Comparison of ENCODE assay signal across 35 cellular contexts in genomic region chr13:109401891-109402290, GRCh38.
"Had no signal": no experiment of that assay in that cellular context is flagged by ENCODE, and none has a peak within 500 bp of the region (broad histone marks: within the 10 kb centered on the region; RNA-seq: fewer than 3 reads in every experiment).

No MANE protein-coding gene starts in this region.

- H3K27me3 ChIP-seq: brain microvascular endothelial cell had no signal

- H3K36me3 ChIP-seq: brain microvascular endothelial cell had no signal

- H3K27ac ChIP-seq: brain microvascular endothelial cell, RWPE1, VCaP had no signal

- FAIRE-seq: colon, RCC 7860, TTC549 had no signal

- ATAC-seq: activated CD8-positive, alpha-beta memory T cell treated with anti-CD3 and anti-CD28 coated beads, Interleukin-2, amount 10 ng/mL, durations not matched to agents 7 days and 5 days; activated T-cell treated with anti-CD3 and anti-CD28 coated beads, Interleukin-2, amount 50 U/mL, for 72 hours; activated T-helper 17 cell treated with anti-CD3 and anti-CD28 coated beads, Interleukin-2, amount 50 U/mL, for 72 hours; PC-3; Right ventricle myocardium inferior had no signal

- DNase-seq: activated CD4-positive, alpha-beta memory T cell treated with anti-CD3 and anti-CD28 coated beads, Interleukin-2, amount 10 ng/mL, durations not matched to agents 7 days and 5 days; activated CD4-positive, alpha-beta T cell treated with anti-CD3 and anti-CD28 coated beads for 1 hour; activated CD4-positive, alpha-beta T cell treated with anti-CD3 and anti-CD28 coated beads for 48 hours; activated CD4-positive, CD25-positive, alpha-beta regulatory T cell; activated CD8-positive, alpha-beta memory T cell treated with anti-CD3 and anti-CD28 coated beads for 24 hours; activated CD8-positive, alpha-beta memory T cell treated with anti-CD3 and anti-CD28 coated beads, Interleukin-2, amount 10 ng/mL, durations not matched to agents 7 days and 5 days; activated CD8-positive, alpha-beta memory T cell treated with anti-CD3 and anti-CD28 coated beads, Interleukin-2, amount 50 U/mL, for 48 hours; activated effector memory CD4-positive, alpha-beta T cell treated with anti-CD3 and anti-CD28 coated beads, Interleukin-2, amount 50 U/mL, for 16 hours; activated naive CD4-positive, alpha-beta T cell; activated naive CD4-positive, alpha-beta T cell treated with anti-CD3 and anti-CD28 coated beads, Interleukin-2, amount 50 U/mL, for 16 hours; activated naive CD8-positive, alpha-beta T cell treated with anti-CD3 and anti-CD28 coated beads for 36 hours; activated T-cell treated with anti-CD3 and anti-CD28 coated beads, Interleukin-2, amount 50 U/mL, for 72 hours; amniotic stem cell; aorta; brain microvascular endothelial cell; central memory CD4-positive, alpha-beta T cell; Karpas-422; KBM-7; MV-4-11; NCI-H1105; NCI-H1436; NCI-H1694 treated with DMSO at 0.1 percent for 48 hours; NCI-H2029; NCI-H345; NCI-H524 treated with DMSO at 0.1 percent for 48 hours; PC-3; SIG-M5; T1000 had no signal
